Comparison of ENCODE assay signal across 3 cellular contexts in genomic region chr11:7014118-7014517, GRCh38.
TF ChIP-seq lines count a peak whose summit lies in the region.

No MANE protein-coding gene starts in this region.

TF ChIP-seq in HepG2, 621 proteins besides CTCF, POLR2A, EP300 and RAD21:
- TF ChIP-seq SCMH1 (CRISPR knock-in tag; IDR thresholded peaks at IDR 0.05; ENCODE audit: borderline replicate concordance) (no peak), MAFK (conservative IDR thresholded peaks at IDR 0.05 in 1 of 2, IDR thresholded peaks at IDR 0.05 in 1 of 2; ENCODE audit: low read length in 2 of 2) (peak; percentile 66 to 81), MAFF (IDR thresholded peaks at IDR 0.05; ENCODE audit: low read depth, low read length) (peak; percentile 68)

TF ChIP-seq in HEK293, 187 proteins besides CTCF, POLR2A, EP300 and RAD21:
- TF ChIP-seq ZNF146 (tag by site-specific recombination; IDR thresholded peaks at IDR 0.05) (0 out of 2 replicates have a peak, but pooled peaks have one; percentile 29), ZNF677 (tag by site-specific recombination; IDR thresholded peaks at IDR 0.05) (no peak), ZNF175 (tag by site-specific recombination; IDR thresholded peaks at IDR 0.05) (no peak), REST (tag by site-specific recombination; IDR thresholded peaks at IDR 0.05) (no peak)

TF ChIP-seq in K562, 482 proteins besides CTCF, POLR2A, EP300 and RAD21:
- TF ChIP-seq ZNF146 (CRISPR knock-in tag; IDR thresholded peaks at IDR 0.05; ENCODE audit: unreplicated experiment) (peak; percentile 40), HCFC1 (IDR thresholded peaks at IDR 0.05; ENCODE audit: low read depth, low read length) (no peak), SOX6 (IDR thresholded peaks at IDR 0.05) (no peak), ZNF316 (IDR thresholded peaks at IDR 0.05) (peak; percentile 85), MAFG (tag; conservative IDR thresholded peaks at IDR 0.05) (0 out of 2 replicates have a peak, but pooled peaks have one; percentile 37), TBP (optimal IDR thresholded peaks at IDR 0.05; ENCODE audit: low read depth, low read length) (no peak), C11orf30 (IDR thresholded peaks at IDR 0.05; ENCODE audit: low read depth) (peak; percentile 70), MAFK (IDR thresholded peaks at IDR 0.05; ENCODE audit: low read length) (peak; percentile 18; the same call in 1 of the 2 replicates), NELFE (IDR thresholded peaks at IDR 0.05; ENCODE audit: insufficient read depth, insufficient read length) (no peak), MAFF (IDR thresholded peaks at IDR 0.05; ENCODE audit: low read length) (peak; percentile 64), ZNF511 (CRISPR knock-in tag; IDR thresholded peaks at IDR 0.05) (no peak)
